ENCODE assay signal across 8 cellular contexts in genomic region chr20:34824026-34824860, GRCh38. TPM values are rescaled to one million over a fixed set of nuclear protein-coding genes. Genes with fewer than 3 reads are reported as not detected.
A peak's percentile ranks its signal among the peaks of the same experiment; 100 is the strongest.
DNase-seq lines count a peak whose midpoint lies in the region; ATAC-seq and TF ChIP-seq lines count a peak whose summit lies in the region.

No MANE protein-coding gene starts in this region.

- no peaks in the 10 kb centered on the region for H3K9me3 Mint-ChIP-seq in activated B cell treated with CpG ODN at 0.5 μM for 24 hours

- peaks cover 19% of the 10 kb centered on the region for H3K36me3 Mint-ChIP-seq in activated B cell treated with CpG ODN at 0.5 μM for 24 hours (ENCODE audit: low read depth)

- TF ChIP-seq CTCF in GM10248 (IDR thresholded peaks at IDR 0.05; ENCODE audit: control extremely low read depth, extremely low read depth, low read depth, missing control alignments) (no peak), activated B cell treated with CpG ODN at 0.5 μM for 24 hours (IDR thresholded peaks at IDR 0.05) (no peak)

- peaks cover 45% of the 10 kb centered on the region for H3K4me1 Mint-ChIP-seq in activated B cell treated with CpG ODN at 0.5 μM for 24 hours

- DNase-seq in GM10248 (ENCODE audit: extremely low spot score) (peak; percentile 82), NCI-H2171 (lab: John Stamatoyannopoulos, UW) (peak; percentile 11), activated B cell treated with CpG ODN at 0.5 μM for 24 hours (peak; percentile 48), cerebellar cortex (ENCODE audit: low spot score) (peak; percentile 83), kidney tubule cell (ENCODE audit: low spot score) (peak; percentile 90), GOT3 (lab: John Stamatoyannopoulos, UW) (no peak)
- DNase-seq in stimulated activated CD4-positive, alpha-beta T cell treated with anti-CD3 and anti-CD28 coated beads, Interleukin-2, amount 100 ng/mL, for 4 hours (ENCODE audit: low read depth) = peak; percentile 67

- peak overlapping the region; percentile 90 for H3K27ac Mint-ChIP-seq in activated B cell treated with CpG ODN at 0.5 μM for 24 hours

- CTCF ChIA-PET in GM10248 (lab: Yijun Ruan, JAX) = interaction anchor here (1.0 to 1.5 kb wide), 3 partner anchors 19 to 54 kb away, joined by 3 read pairs; no protein-coding TSS in a partner anchor
- CTCF ChIA-PET in activated B cell treated with CpG ODN at 0.5 μM for 24 hours (lab: Charles Lee) = interaction anchor here (1.0 to 1.8 kb wide), 4 partner anchors 9 to 511 kb away, joined by 3 to 6 read pairs (median 4); partner anchors contain the start of gene ACSS2

- H3K4me3 Mint-ChIP-seq in activated B cell treated with CpG ODN at 0.5 μM for 24 hours = peak overlapping the region; percentile 97

- POLR2A ChIA-PET in GM10248 (lab: Yijun Ruan, JAX) = no interaction called here
- POLR2A ChIA-PET in activated B cell treated with CpG ODN at 0.5 μM for 24 hours (lab: Charles Lee) = interaction anchor here (0.5 to 1.0 kb wide), 4 partner anchors 28 to 462 kb away, joined by 3 to 6 read pairs (median 4); partner anchors contain the start of genes GSS, MMP24OS and MYH7B

- no peaks in the 10 kb centered on the region for H3K27me3 Mint-ChIP-seq in activated B cell treated with CpG ODN at 0.5 μM for 24 hours

- peak; percentile 33 for ATAC-seq in HG03025 (IDR thresholded peaks at IDR 0.05; ENCODE audit: low FRiP score, unreplicated experiment)
- peak; percentile 45 for ATAC-seq in activated B cell treated with CpG ODN at 0.5 μM for 24 hours (ENCODE audit: low read depth)

- intact Hi-C loops in activated B cell treated with CpG ODN at 0.5 μM for 24 hours (cut with micrococcal nuclease) = loop anchor here (2.0 to 10.0 kb wide), 5 partner anchors 133 to 1131 kb away; partner anchors contain the start of genes AHCY, ITCH, SCAND1 and TRPC4AP

RNA-seq across cellular contexts. Expression of gene NCOA6, which starts 1.2 kb away (rescaled TPM):
- 23.7 and 24.0 TPM in 2 replicates for total RNA-seq in activated B cell treated with CpG ODN at 0.5 μM for 24 hours

RNA-seq across cellular contexts. Expression of gene GGT7, which starts 48.4 kb away (rescaled TPM):
- total RNA-seq in activated B cell treated with CpG ODN at 0.5 μM for 24 hours = 17.6 and 20.6 TPM in 2 replicates

RNA-seq across cellular contexts. Expression of gene ACSS2, which starts 52.2 kb away (rescaled TPM):
- total RNA-seq in activated B cell treated with CpG ODN at 0.5 μM for 24 hours = 8.4 and 11.3 TPM in 2 replicates
